8 cellular contexts compared by ENCODE assay signal in the genomic region with DNA sequence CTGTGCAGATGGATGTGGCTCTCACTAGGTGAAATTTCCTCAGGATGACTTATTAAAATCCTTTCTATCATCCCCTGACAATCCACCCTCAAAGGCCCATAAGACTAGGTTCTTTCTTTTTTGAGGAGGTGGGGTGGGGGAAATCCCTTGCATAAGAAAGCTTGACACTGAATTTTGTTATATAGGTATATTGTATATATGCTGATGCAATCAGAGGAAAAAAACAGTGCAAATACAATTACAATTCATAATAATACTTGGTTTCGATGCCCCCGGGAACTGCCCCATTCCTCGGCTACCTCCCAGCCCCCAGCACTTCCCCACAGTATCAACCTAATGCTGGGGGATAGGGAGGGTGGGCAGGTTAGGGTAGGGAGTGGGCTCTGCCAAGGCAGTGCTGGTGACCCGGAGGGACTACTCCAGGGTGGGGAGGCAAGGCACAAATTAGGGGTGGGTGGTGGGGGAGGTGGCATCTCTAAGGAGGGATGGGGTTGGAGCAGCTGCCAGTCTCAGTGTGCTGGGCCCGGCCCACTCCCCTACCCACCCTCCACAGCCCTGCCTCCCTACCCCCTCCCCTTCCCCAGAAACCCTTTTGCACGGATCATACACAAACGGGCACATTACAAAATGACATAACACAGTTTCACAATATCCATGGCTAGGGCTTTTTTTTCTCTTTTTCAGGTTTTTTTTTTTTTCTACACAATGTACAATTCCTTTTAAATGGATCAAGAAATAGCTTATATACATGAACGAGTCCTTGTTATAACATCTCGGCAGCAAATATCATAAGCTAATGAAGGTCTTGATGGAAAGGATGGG. TPM values are rescaled to one million over a fixed set of nuclear protein-coding genes. Genes with fewer than 3 reads are reported as not detected.
DNase-seq lines count a peak whose midpoint lies in the region; ATAC-seq and TF ChIP-seq lines count a peak whose summit lies in the region.

No MANE protein-coding gene starts in this region.

- H3K36me3 ChIP-seq in cardiac muscle cell (peaks cover 28% of the 10 kb centered on the region), SU-DHL-6 (ENCODE audit: low read length) (peaks cover under 1% of the 10 kb centered on the region), right atrium auricular region (peaks cover 40% of the 10 kb centered on the region), upper lobe of left lung (peaks cover 13 to 51% (median 33%) of the 10 kb centered on the region in 4 donors)

- no peaks in the 10 kb centered on the region for H3K9me2 ChIP-seq in SU-DHL-6 (replicated peaks; ENCODE audit: insufficient read depth, low read length)

- TF ChIP-seq POLR2A in upper lobe of left lung (IDR thresholded peaks at IDR 0.05), result no peak

- H3F3A ChIP-seq in SU-DHL-6 (ENCODE audit: insufficient read depth), result peaks cover 19% of the 10 kb centered on the region

- H3K27me3 ChIP-seq in cardiac muscle cell (no peaks in the 10 kb centered on the region), SU-DHL-6 (ENCODE audit: low read length) (no peaks in the 10 kb centered on the region), right atrium auricular region (no peaks in the 10 kb centered on the region), upper lobe of left lung (no peaks in the 10 kb centered on the region)

- no peak overlapping the region for H3K4me3 ChIP-seq in cardiac muscle cell
- H3K4me3 ChIP-seq in SU-DHL-6 (ENCODE audit: insufficient read depth, low read length, poor library complexity, severe bottlenecking), result no peak overlapping the region
- H3K4me3 ChIP-seq in right atrium auricular region, result no peak overlapping the region
- no peak overlapping the region for H3K4me3 ChIP-seq in upper lobe of left lung

- no peaks in the 10 kb centered on the region for H3K79me2 ChIP-seq in SU-DHL-6 (ENCODE audit: insufficient read depth, low read length)

- H3K9ac ChIP-seq in SU-DHL-6 (ENCODE audit: low read length), result peak overlapping the region; percentile 41

- DNase-seq in cardiac muscle cell (ENCODE audit: low read depth in 1 of 2, low spot score in 1 of 2) (peak in 1 of 2 donors; percentile 18), left cardiac atrium (no peak), right atrium auricular region (ENCODE audit: low spot score) (no peak), upper lobe of left lung (no peak), NCI-H345 (lab: John Stamatoyannopoulos, UW) (no peak), activated gamma-delta T cell treated with Interleukin-2 at 50 U/mL for 16 hours (no peak)

- intact Hi-C loops in left cardiac atrium (cut with DNase I), result no loop called here

- H3K4me1 ChIP-seq in cardiac muscle cell (ENCODE audit: low read depth) (peaks cover 23% of the 10 kb centered on the region), right atrium auricular region (peaks cover 0 to 30% of the 10 kb centered on the region in 2 donors), upper lobe of left lung (peaks cover 18 to 36% (median 33%) of the 10 kb centered on the region in 4 donors)

- peak overlapping the region; percentile 57 for H3K4me2 ChIP-seq in SU-DHL-6 (ENCODE audit: low read depth, low read length, poor library complexity, severe bottlenecking)

- no peak for TF ChIP-seq EP300 in upper lobe of left lung (IDR thresholded peaks at IDR 0.05)

- H4K20me1 ChIP-seq in SU-DHL-6 (ENCODE audit: low read depth, low read length), result no peaks in the 10 kb centered on the region

- no peak for TF ChIP-seq CTCF in cardiac muscle cell (IDR thresholded peaks at IDR 0.05; ENCODE audit: low read depth, low read length)
- no peak for TF ChIP-seq CTCF in SU-DHL-6 (IDR thresholded peaks at IDR 0.05; ENCODE audit: insufficient read depth, low read length, poor library complexity, severe bottlenecking)
- no peak for TF ChIP-seq CTCF in right atrium auricular region (IDR thresholded peaks at IDR 0.05)
- TF ChIP-seq CTCF in upper lobe of left lung (IDR thresholded peaks at IDR 0.05), result no peak

- no peak overlapping the region for H2AFZ ChIP-seq in SU-DHL-6 (ENCODE audit: low read depth, low read length, severe bottlenecking)

- H3K9me3 ChIP-seq in cardiac muscle cell (ENCODE audit: low read depth), result no peaks in the 10 kb centered on the region
- no peaks in the 10 kb centered on the region for H3K9me3 ChIP-seq in SU-DHL-6 (ENCODE audit: insufficient read depth, low read length)
- H3K9me3 ChIP-seq in right atrium auricular region, result no peaks in the 10 kb centered on the region
- no peaks in the 10 kb centered on the region for H3K9me3 ChIP-seq in upper lobe of left lung

- 76 to 81% methylated on average over 9 of the region's 9 CpGs for WGBS in upper lobe of left lung, 2 donors

- H3K27ac ChIP-seq in cardiac muscle cell, result peak overlapping the region; percentile 55
- peak overlapping the region; percentile 94 for H3K27ac ChIP-seq in SU-DHL-6 (ENCODE audit: low read depth, low read length)
- H3K27ac ChIP-seq in right atrium auricular region, result peak overlapping the region; percentile 72 to 80
- H3K27ac ChIP-seq in upper lobe of left lung, result peak overlapping the region; percentile 33 to 75 (median 70)

- ATAC-seq in left cardiac atrium (no peak), upper lobe of left lung (ENCODE audit: low FRiP score in 2 of 2) (peak in 1 of 2 donors; percentile 33), GM18858 (IDR thresholded peaks at IDR 0.05; ENCODE audit: unreplicated experiment) (no peak)

RNA-seq across cellular contexts. Expression of gene SLC27A3, which starts 30.9 kb away (rescaled TPM):
- total RNA-seq in cardiac muscle cell (20.7 and 27.7 TPM in 2 replicates), left cardiac atrium (10 to 100 TPM; 22.9 to 26.5 TPM), right atrium auricular region (10 to 100 TPM in 1 of 2 donors, 1 to 10 TPM in 1; 9.9 to 20.1 TPM), upper lobe of left lung (100 to 1,000 TPM in 5 of 6 donors, 10 to 100 TPM in 1; 92.8 to 272 (median 167) TPM)
- 30.6 and 46.7 TPM in 2 replicates for polyA plus RNA-seq in cardiac muscle cell
